Comparison of ENCODE assay signal across 1 cellular context in the genomic region with DNA sequence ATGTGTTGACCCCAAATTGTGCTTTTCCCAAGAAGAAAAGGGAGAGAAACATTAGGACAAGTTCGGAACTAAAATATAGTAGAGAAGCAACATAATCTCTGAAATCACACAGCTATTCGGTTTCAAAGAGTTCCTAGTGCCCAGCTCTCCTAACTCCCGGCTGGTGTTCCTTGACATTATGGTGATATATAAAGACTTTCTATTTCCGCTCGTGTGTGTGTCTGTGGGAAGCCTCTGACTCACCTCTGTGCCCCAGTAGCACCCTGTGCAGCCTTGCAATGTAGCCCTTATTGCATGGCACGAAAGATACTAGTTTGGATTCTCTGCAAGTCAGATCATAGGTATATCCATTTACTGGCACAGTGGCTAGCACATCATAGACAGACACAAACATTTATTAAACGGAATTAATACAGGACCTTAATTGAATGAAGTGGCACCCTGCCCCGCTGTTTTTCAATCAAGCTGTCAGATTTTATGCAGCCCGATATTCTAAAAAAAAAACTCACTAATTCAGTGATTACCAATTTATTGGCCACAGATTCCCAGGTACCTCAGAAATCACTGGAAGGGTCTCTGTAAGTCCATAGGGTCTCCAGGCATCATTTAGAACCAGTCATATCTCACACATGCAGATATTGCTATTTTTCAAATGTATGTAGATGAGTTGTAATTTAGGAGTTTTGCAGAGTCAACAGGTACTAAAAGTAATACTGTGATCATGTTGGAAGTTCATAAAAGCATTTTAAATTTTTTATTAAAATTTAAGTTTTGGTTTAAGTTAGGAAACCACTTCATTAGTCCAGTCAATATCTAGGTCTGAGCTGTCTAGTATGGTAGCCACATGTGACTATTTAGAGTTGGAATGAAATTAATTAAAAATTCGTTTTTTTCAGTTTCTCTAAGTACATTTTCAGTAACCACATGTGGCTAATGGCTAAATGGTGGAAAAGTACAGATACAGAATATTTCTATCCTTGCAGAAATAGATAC.
TF ChIP-seq lines count a peak whose summit lies in the region.

No MANE protein-coding gene starts in this region.

TF ChIP-seq in K562, 482 proteins besides CTCF, POLR2A, EP300 and RAD21 (continued from another document):
- TF ChIP-seq, protein P1, sequence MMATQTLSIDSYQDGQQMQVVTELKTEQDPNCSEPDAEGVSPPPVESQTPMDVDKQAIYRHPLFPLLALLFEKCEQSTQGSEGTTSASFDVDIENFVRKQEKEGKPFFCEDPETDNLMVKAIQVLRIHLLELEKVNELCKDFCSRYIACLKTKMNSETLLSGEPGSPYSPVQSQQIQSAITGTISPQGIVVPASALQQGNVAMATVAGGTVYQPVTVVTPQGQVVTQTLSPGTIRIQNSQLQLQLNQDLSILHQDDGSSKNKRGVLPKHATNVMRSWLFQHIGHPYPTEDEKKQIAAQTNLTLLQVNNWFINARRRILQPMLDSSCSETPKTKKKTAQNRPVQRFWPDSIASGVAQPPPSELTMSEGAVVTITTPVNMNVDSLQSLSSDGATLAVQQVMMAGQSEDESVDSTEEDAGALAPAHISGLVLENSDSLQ (IDR thresholded peaks at IDR 0.05): no peak
- no peak for TF ChIP-seq FOXJ2 (tag; IDR thresholded peaks at IDR 0.05)
- TF ChIP-seq ZFX (CRISPR knock-in tag; IDR thresholded peaks at IDR 0.05): no peak
- TF ChIP-seq NBN (IDR thresholded peaks at IDR 0.05; ENCODE audit: low read depth): no peak
- no peak for TF ChIP-seq CCAR2 (IDR thresholded peaks at IDR 0.05; ENCODE audit: low read depth, low read length)
- TF ChIP-seq SPI1 (IDR thresholded peaks at IDR 0.05; ENCODE audit: borderline replicate concordance, low read depth, low read length): no peak
- TF ChIP-seq CREB5 (CRISPR knock-in tag; IDR thresholded peaks at IDR 0.05): no peak
- no peak for TF ChIP-seq ZNF175 (CRISPR knock-in tag; IDR thresholded peaks at IDR 0.05; ENCODE audit: low read depth)
- peak; percentile 95 for TF ChIP-seq CBX8 (IDR thresholded peaks at IDR 0.05; ENCODE audit: borderline replicate concordance, extremely low read depth, low read depth, low read length, poor library complexity, severe bottlenecking)
- peak; percentile 58 for TF ChIP-seq ZFP36 (IDR thresholded peaks at IDR 0.05; ENCODE audit: low read depth, low read length, partially characterized antibody)
- TF ChIP-seq ATF1 (CRISPR knock-in tag; IDR thresholded peaks at IDR 0.05): no peak
- no peak for TF ChIP-seq ATF1 (tag; IDR thresholded peaks at IDR 0.05)
- TF ChIP-seq SRSF1 (IDR thresholded peaks at IDR 0.05; ENCODE audit: low read depth, low read length): no peak
- TF ChIP-seq ZNF274 (IDR thresholded peaks at IDR 0.05; ENCODE audit: borderline replicate concordance, low read depth, low read length): no peak
- no peak for TF ChIP-seq MECOM (CRISPR knock-in tag; IDR thresholded peaks at IDR 0.05)
